19 cellular contexts compared by ENCODE assay signal in genomic region chr16:18049454-18050133, GRCh38.
"Had no signal": no experiment of that assay in that cellular context is flagged by ENCODE, and none has a peak within 500 bp of the region (broad histone marks: within the 10 kb centered on the region; RNA-seq: fewer than 3 reads in every experiment).

No MANE protein-coding gene starts in this region.

- H3K4me3 ChIP-seq: MG63 had no signal

- H3K36me3 ChIP-seq: MG63 had no signal

- H3K9ac ChIP-seq: SK-N-SH had no signal

- DNase-seq: KG1; MG63; NCI-H1092; NCI-H1105 treated with DMSO at 0.1 percent for 48 hours; NCI-H1417 treated with DMSO at 0.1 percent for 48 hours; NCI-H1694 treated with DMSO at 0.1 percent for 48 hours; NCI-H1930; NCI-H2081; NCI-H2107; NCI-H2227 treated with DMSO at 0.1 percent for 48 hours; NCI-H524; NCI-H526 treated with DMSO at 0.1 percent for 48 hours; NCI-H748 treated with DMSO at 0.1 percent for 48 hours; NK-92 treated with Interleukin-12 subunit alpha and Interleukin-12 subunit beta, amount 100 ng/mL, for 24 hours; PC-3; SHP77; SK-N-SH had no signal

- H3K9me2 ChIP-seq: SK-N-SH had no signal

- H3K4me2 ChIP-seq: SK-N-SH had no signal

- H3K9me3 ChIP-seq: MG63, SK-N-SH had no signal

- ATAC-seq: Panc1, PC-3 had no signal

- H3K27ac ChIP-seq: RWPE1 had no signal
